ENCODE assay signal across 8 cellular contexts in the genomic region with DNA sequence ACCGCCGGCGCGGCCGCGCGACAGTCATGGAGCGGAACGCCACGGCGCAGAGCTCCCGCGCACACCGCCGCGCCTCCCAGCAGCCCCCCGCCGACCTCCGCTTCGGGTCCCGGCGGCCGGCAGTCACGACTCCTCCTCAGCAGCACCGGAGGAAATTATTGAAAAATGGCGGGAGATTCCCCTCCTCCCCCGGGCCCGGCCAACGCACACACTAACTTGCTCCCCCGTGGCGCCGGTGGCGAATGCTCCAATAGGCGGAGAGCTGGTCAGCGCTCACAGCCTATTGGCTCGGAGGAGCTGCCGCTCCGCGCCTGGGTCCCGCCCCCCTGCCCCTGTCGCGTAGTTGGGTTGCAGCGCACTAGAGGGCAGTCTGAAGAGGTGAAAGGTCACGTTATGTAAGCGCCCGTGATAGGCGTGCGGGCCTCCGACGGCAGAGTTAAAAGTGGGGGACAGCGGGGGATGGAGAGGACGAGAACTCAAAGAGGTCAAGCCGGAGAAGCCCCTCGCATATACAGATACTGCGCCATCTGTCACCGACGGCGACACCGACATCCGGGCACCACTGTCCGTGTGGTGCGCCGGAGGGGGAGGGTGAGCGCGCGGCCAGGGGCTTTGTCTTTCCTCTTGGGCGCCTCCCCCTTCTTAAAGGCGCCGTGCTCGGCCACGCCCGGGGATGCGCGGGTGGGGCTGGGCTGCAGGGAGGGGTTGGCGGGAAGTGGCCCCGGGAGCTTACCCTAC. TPM values are rescaled to one million over a fixed set of nuclear protein-coding genes. Genes with fewer than 3 reads are reported as not detected.
DNase-seq lines count a peak whose midpoint lies in the region; ATAC-seq, FAIRE-seq and TF ChIP-seq lines count a peak whose summit lies in the region.

A gene with protein sequence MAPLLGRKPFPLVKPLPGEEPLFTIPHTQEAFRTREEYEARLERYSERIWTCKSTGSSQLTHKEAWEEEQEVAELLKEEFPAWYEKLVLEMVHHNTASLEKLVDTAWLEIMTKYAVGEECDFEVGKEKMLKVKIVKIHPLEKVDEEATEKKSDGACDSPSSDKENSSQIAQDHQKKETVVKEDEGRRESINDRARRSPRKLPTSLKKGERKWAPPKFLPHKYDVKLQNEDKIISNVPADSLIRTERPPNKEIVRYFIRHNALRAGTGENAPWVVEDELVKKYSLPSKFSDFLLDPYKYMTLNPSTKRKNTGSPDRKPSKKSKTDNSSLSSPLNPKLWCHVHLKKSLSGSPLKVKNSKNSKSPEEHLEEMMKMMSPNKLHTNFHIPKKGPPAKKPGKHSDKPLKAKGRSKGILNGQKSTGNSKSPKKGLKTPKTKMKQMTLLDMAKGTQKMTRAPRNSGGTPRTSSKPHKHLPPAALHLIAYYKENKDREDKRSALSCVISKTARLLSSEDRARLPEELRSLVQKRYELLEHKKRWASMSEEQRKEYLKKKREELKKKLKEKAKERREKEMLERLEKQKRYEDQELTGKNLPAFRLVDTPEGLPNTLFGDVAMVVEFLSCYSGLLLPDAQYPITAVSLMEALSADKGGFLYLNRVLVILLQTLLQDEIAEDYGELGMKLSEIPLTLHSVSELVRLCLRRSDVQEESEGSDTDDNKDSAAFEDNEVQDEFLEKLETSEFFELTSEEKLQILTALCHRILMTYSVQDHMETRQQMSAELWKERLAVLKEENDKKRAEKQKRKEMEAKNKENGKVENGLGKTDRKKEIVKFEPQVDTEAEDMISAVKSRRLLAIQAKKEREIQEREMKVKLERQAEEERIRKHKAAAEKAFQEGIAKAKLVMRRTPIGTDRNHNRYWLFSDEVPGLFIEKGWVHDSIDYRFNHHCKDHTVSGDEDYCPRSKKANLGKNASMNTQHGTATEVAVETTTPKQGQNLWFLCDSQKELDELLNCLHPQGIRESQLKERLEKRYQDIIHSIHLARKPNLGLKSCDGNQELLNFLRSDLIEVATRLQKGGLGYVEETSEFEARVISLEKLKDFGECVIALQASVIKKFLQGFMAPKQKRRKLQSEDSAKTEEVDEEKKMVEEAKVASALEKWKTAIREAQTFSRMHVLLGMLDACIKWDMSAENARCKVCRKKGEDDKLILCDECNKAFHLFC (N-terminal part only) (minus strand): TSS at position 213 of the 738 bp plus-strand sequence. CDS start 360 bp downstream, outside the sequence.

- peak in 4 of 7 experiments; percentile 25 to 57 (median 42) for TF ChIP-seq CTCF in body of pancreas (IDR thresholded peaks at IDR 0.05)

- ATAC-seq in GM18520 (IDR thresholded peaks at IDR 0.05; ENCODE audit: unreplicated experiment) = peak; percentile 82
- peak; percentile 70 for ATAC-seq in HG03064 (IDR thresholded peaks at IDR 0.05; ENCODE audit: low read depth, unreplicated experiment)
- peak; percentile 98 for ATAC-seq in body of pancreas
- peak; percentile 99 for ATAC-seq in sciatic nerve

- FAIRE-seq in TTC549 (lab: Jason Lieb, UNC) = peak; percentile 46

- H3K27me3 ChIP-seq in body of pancreas = no peaks in the 10 kb centered on the region

- peak; percentile 57 to 75 (median 73) for TF ChIP-seq POLR2A in body of pancreas (IDR thresholded peaks at IDR 0.05)

- H3K9me3 ChIP-seq in body of pancreas = no peaks in the 10 kb centered on the region

- DNase-seq in 8988T = peak; percentile 88
- peak; percentile 92 for DNase-seq in NCI-H2107 treated with DMSO at 0.1 percent for 48 hours (lab: John Stamatoyannopoulos, UW; ENCODE audit: unreplicated experiment)
- DNase-seq in body of pancreas = peak; percentile 98
- peak; percentile 92 for DNase-seq in iPS DF 19.7 (ENCODE audit: low read depth, low spot score)
- DNase-seq in sciatic nerve (ENCODE audit: low spot score) = peak; percentile 98

- no peaks in the 10 kb centered on the region for H3K36me3 ChIP-seq in body of pancreas (replicated peaks in 1 of 2; ENCODE audit: insufficient read depth in 1 of 2, low read depth in 2 of 2)

- peaks cover 38% of the 10 kb centered on the region for H3K4me1 ChIP-seq in body of pancreas

- peak within 1 kb of the TSS; percentile 81 to 91 for H3K4me3 ChIP-seq in body of pancreas

- 0% methylated on average over 19 to 51 of the region's 76 CpGs for WGBS in body of pancreas, 2 donors

- peak within 1 kb of the TSS; percentile 89 to 98 (median 93) for H3K27ac ChIP-seq in body of pancreas

- intact Hi-C loops in body of pancreas (cut with DNase I) (no loop called here), sciatic nerve (cut with DNase I) (no loop called here)

RNA-seq across cellular contexts. Expression of the gene that starts here (rescaled TPM):
- total RNA-seq in body of pancreas (10 to 100 TPM; 28.3 to 32.3 TPM), sciatic nerve (66.9 TPM)

Comparison
In these comparisons a context has a peak if more than half of its experiments do, and no peak if none do; other contexts are left out.
1. Peak in every context shown above with its lines: DNase-seq, ATAC-seq, H3K4me3 ChIP-seq and H3K27ac ChIP-seq.